11 cellular contexts compared by ENCODE assay signal in the genomic region with DNA sequence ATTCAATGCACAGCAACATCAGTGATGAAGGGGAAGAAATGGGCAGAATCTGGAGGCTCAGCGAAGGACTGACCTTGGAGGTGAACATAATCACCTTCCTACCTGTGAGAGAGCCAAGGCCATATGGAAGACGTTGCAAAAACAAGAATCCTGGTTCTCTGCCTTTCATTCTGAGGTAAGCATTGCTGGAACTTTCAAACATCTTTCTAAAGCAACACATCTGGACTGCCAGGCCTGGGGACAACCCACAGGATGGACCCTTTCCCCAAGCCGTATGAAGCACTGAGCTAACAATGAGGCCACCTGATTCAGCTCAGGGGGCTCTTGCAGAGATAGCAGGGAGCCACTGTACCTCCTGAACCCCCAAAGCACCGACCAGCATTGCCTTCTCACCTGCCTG.
DNase-seq lines count a peak whose midpoint lies in the region; ATAC-seq and TF ChIP-seq lines count a peak whose summit lies in the region.
"Had no signal": no experiment of that assay in that cellular context is flagged by ENCODE, and none has a peak within 500 bp of the region (broad histone marks: within the 10 kb centered on the region; RNA-seq: fewer than 3 reads in every experiment).

No MANE protein-coding gene starts in this region.

- POLR2A ChIA-PET in activated naive CD8-positive, alpha-beta T cell treated with anti-CD3 and anti-CD28 coated beads, Interleukin-2, amount 10 ng/mL, durations not matched to agents 7 days and 5 days (lab: Charles Lee), result interaction anchor here (0.8 to 34.4 kb wide), 16 partner anchors 8 to 226 kb away, joined by 3 to 716 read pairs (median 8); a partner anchor contains a TSS

- H3K27me3 ChIP-seq in right atrium auricular region (no peaks in the 10 kb centered on the region), mononuclear cell (ENCODE audit: insufficient read depth, low read length) (no peaks in the 10 kb centered on the region), vagina (no peaks in the 10 kb centered on the region)

- H3K27me3 Mint-ChIP-seq in activated naive CD8-positive, alpha-beta T cell treated with anti-CD3 and anti-CD28 coated beads, Interleukin-2, amount 10 ng/mL, durations not matched to agents 7 days and 5 days, result no peaks in the 10 kb centered on the region
- H3K27me3 Mint-ChIP-seq in progenitor cell of endocrine pancreas, result peaks cover 75% of the 10 kb centered on the region

- H3K36me3 ChIP-seq in right atrium auricular region (peaks cover 16% of the 10 kb centered on the region), vagina (no peaks in the 10 kb centered on the region)

- ATAC-seq in activated naive CD8-positive, alpha-beta T cell treated with anti-CD3 and anti-CD28 coated beads, Interleukin-2, amount 10 ng/mL, durations not matched to agents 7 days and 5 days (ENCODE audit: low read depth), result no peak
- ATAC-seq in GM18858 (IDR thresholded peaks at IDR 0.05; ENCODE audit: unreplicated experiment), result no peak

- TF ChIP-seq POLR2A in vagina (IDR thresholded peaks at IDR 0.05), result no peak

- peak overlapping the region; percentile 98 for H3K4me3 Mint-ChIP-seq in activated naive CD8-positive, alpha-beta T cell treated with anti-CD3 and anti-CD28 coated beads, Interleukin-2, amount 10 ng/mL, durations not matched to agents 7 days and 5 days
- no peak overlapping the region for H3K4me3 Mint-ChIP-seq in progenitor cell of endocrine pancreas (ENCODE audit: low read depth)

- H3K4me1 Mint-ChIP-seq in activated naive CD8-positive, alpha-beta T cell treated with anti-CD3 and anti-CD28 coated beads, Interleukin-2, amount 10 ng/mL, durations not matched to agents 7 days and 5 days, result peaks cover 54% of the 10 kb centered on the region
- H3K4me1 Mint-ChIP-seq in progenitor cell of endocrine pancreas (ENCODE audit: low read depth), result peaks cover 17% of the 10 kb centered on the region

- H3K4me3 ChIP-seq in right atrium auricular region (peak overlapping the region in 1 of 2 donors; percentile 77), mononuclear cell (ENCODE audit: low read length) (peak overlapping the region; percentile 95), vagina (peak overlapping the region; percentile 68 to 83)

- TF ChIP-seq CTCF in right atrium auricular region (IDR thresholded peaks at IDR 0.05) (no peak), vagina (IDR thresholded peaks at IDR 0.05) (no peak), progenitor cell of endocrine pancreas (IDR thresholded peaks at IDR 0.05; ENCODE audit: unreplicated experiment) (no peak)

- H3K9me3 Mint-ChIP-seq in activated naive CD8-positive, alpha-beta T cell treated with anti-CD3 and anti-CD28 coated beads, Interleukin-2, amount 10 ng/mL, durations not matched to agents 7 days and 5 days, result no peaks in the 10 kb centered on the region
- H3K9me3 Mint-ChIP-seq in progenitor cell of endocrine pancreas (ENCODE audit: low read depth), result no peaks in the 10 kb centered on the region

- H3K4me1 ChIP-seq in right atrium auricular region, result peaks cover 0 to 87% of the 10 kb centered on the region in 2 donors
- peaks cover 65% of the 10 kb centered on the region for H3K4me1 ChIP-seq in mononuclear cell (ENCODE audit: insufficient read depth, low read length)
- H3K4me1 ChIP-seq in vagina, result peaks cover 65% of the 10 kb centered on the region

- H3K27ac ChIP-seq in right atrium auricular region, result peak overlapping the region; percentile 40 to 95
- H3K27ac ChIP-seq in vagina, result peak overlapping the region; percentile 98

- peak overlapping the region; percentile 97 for H3K27ac Mint-ChIP-seq in activated naive CD8-positive, alpha-beta T cell treated with anti-CD3 and anti-CD28 coated beads, Interleukin-2, amount 10 ng/mL, durations not matched to agents 7 days and 5 days
- no peak overlapping the region for H3K27ac Mint-ChIP-seq in progenitor cell of endocrine pancreas

- intact Hi-C loops in cardiac septum (cut with DNase I), result no loop called here
- intact Hi-C loops in vagina (cut with DNase I), result no loop called here

- H3K9me3 ChIP-seq in right atrium auricular region, result no peaks in the 10 kb centered on the region
- H3K9me3 ChIP-seq in mononuclear cell (ENCODE audit: low read depth, low read length), result no peaks in the 10 kb centered on the region
- H3K9me3 ChIP-seq in vagina, result no peaks in the 10 kb centered on the region

- peaks cover 89% of the 10 kb centered on the region for H3K36me3 Mint-ChIP-seq in activated naive CD8-positive, alpha-beta T cell treated with anti-CD3 and anti-CD28 coated beads, Interleukin-2, amount 10 ng/mL, durations not matched to agents 7 days and 5 days
- H3K36me3 Mint-ChIP-seq in progenitor cell of endocrine pancreas (ENCODE audit: insufficient read depth), result no peaks in the 10 kb centered on the region

- DNase-seq in right atrium auricular region (ENCODE audit: low spot score) (no peak), cardiac septum (ENCODE audit: low spot score) (no peak), vagina (ENCODE audit: extremely low spot score in 2 of 2) (no peak), HK-2 (ENCODE audit: unreplicated experiment) (no peak), progenitor cell of endocrine pancreas (ENCODE audit: low spot score, unreplicated experiment) (no peak)
- no peak for DNase-seq in activated naive CD8-positive, alpha-beta T cell treated with anti-CD3 and anti-CD28 coated beads, Interleukin-2, amount 10 ng/mL, durations not matched to agents 7 days and 5 days
- DNase-seq: anterior cingulate cortex, head of caudate nucleus, NCI-H1436 had no signal
